ENCODE assay signal across 27 cellular contexts in the genomic region with DNA sequence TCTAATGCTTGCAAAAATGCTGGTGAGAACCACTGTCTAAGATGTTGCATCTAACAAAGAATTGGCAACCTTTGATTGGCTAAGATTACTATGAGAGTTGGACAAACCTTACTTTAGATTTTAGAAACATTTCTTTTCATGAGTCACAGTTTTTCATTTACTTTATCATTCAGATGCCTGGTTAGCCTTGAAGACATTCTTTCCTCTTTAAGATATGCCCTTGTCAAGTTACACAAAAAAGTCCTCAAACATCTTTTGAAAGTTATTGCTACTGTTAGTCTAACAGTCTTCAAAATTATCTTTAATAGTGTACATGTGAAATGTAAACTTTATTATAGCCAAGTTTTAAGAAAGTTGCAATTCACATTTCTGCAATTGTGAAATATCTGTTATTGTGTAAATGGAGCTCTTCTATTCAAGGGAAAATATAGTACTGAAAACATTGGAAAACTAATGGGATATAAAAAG.
DNase-seq lines count a peak whose midpoint lies in the region; ATAC-seq, FAIRE-seq and TF ChIP-seq lines count a peak whose summit lies in the region.
"Had no signal": no experiment of that assay in that cellular context is flagged by ENCODE, and none has a peak within 500 bp of the region (broad histone marks: within the 10 kb centered on the region; RNA-seq: fewer than 3 reads in every experiment).

No MANE protein-coding gene starts in this region.

- H3K9me3 Mint-ChIP-seq in astrocyte (ENCODE audit: unreplicated experiment) (no peaks in the 10 kb centered on the region), Caco-2 (ENCODE audit: unreplicated experiment) (no peaks in the 10 kb centered on the region)
- H3K9me3 Mint-ChIP-seq: activated naive CD4-positive, alpha-beta T cell treated with anti-CD3 and anti-CD28 coated beads, Interleukin-2, amount 10 ng/mL, durations not matched to agents 7 days and 5 days had no signal

- no peak for FAIRE-seq in A549 (lab: Jason Lieb, UNC)
- FAIRE-seq in astrocyte (lab: Jason Lieb, UNC), result no peak
- no peak for FAIRE-seq in GM12892 (lab: Jason Lieb, UNC)
- FAIRE-seq: frontal cortex, TTC549, urothelium cell line had no signal

- H3K79me2 ChIP-seq in astrocyte (ENCODE audit: insufficient read depth, low read length), result no peaks in the 10 kb centered on the region

- H2AFZ ChIP-seq in astrocyte (ENCODE audit: low read depth, low read length), result no peak overlapping the region

- BruUV-seq in Caco-2 (replicated peaks; lab: Mats Ljungman, UMichigan), result no TSS peak

- no peak for TF ChIP-seq CTCF in A549 (IDR thresholded peaks at IDR 0.05)
- TF ChIP-seq CTCF in astrocyte (IDR thresholded peaks at IDR 0.05; ENCODE audit: insufficient read depth, low read depth, low read length), result no peak
- TF ChIP-seq CTCF in Caco-2 (IDR thresholded peaks at IDR 0.05; ENCODE audit: insufficient read depth in 1 of 2, low read depth in 1 of 2, low read length in 1 of 2, severe bottlenecking in 1 of 2, unreplicated experiment in 1 of 2), result no peak

- ATAC-seq in A549, result no peak

- no peaks in the 10 kb centered on the region for H3K9me3 ChIP-seq in A549
- H3K9me3 ChIP-seq in astrocyte (ENCODE audit: insufficient read depth, low read depth, low read length), result no peaks in the 10 kb centered on the region
- H3K9me3 ChIP-seq in Caco-2, result no peaks in the 10 kb centered on the region

- DNase-seq in A549 (ENCODE audit: low read depth in 1 of 2, low spot score in 1 of 2), result no peak
- peak; percentile 52 for DNase-seq in GM03348 (ENCODE audit: low spot score)
- peak; percentile 87 for DNase-seq in astrocyte (ENCODE audit: low read depth)
- peak; percentile 94 for DNase-seq in fibroblast of peridontal ligament (ENCODE audit: extremely low read depth)
- no peak for DNase-seq in GM12892 (ENCODE audit: insufficient read length)
- no peak for DNase-seq in NCI-H1417 (lab: John Stamatoyannopoulos, UW)
- DNase-seq in NCI-H2081 treated with DMSO at 0.1 percent for 48 hours (lab: John Stamatoyannopoulos, UW), result no peak
- no peak for DNase-seq in Caco-2
- DNase-seq: activated CD8-positive, alpha-beta memory T cell treated with anti-CD3 and anti-CD28 coated beads for 24 hours; activated naive CD4-positive, alpha-beta T cell treated with anti-CD3 and anti-CD28 coated beads, Interleukin-2, amount 10 ng/mL, durations not matched to agents 7 days and 5 days; activated T-cell treated with anti-CD3 and anti-CD28 coated beads, Interleukin-2, amount 50 U/mL, for 48 hours; aorta; CD4-positive, CD25-positive, alpha-beta regulatory T cell; cortex of kidney; DMS 273 treated with DMSO at 0.1 percent for 48 hours; H7; mammary epithelial cell; NCI-H1417 treated with DMSO at 0.1 percent for 48 hours; NCI-H2171 treated with DMSO at 0.1 percent for 48 hours; NCI-H748 treated with DMSO at 0.1 percent for 48 hours; OCI-M1; SIG-M5; stimulated activated CD4-positive, alpha-beta T cell treated with anti-CD3 and anti-CD28 coated beads, Interleukin-15, amount 100 ng/mL, for 24 hours; substantia nigra had no signal

- TF ChIP-seq RAD21 in A549 (conservative IDR thresholded peaks at IDR 0.05 in 1 of 2, IDR thresholded peaks at IDR 0.05 in 1 of 2), result no peak

- intact Hi-C loops in Caco-2 (cut with micrococcal nuclease; ENCODE audit: unreplicated experiment), result loop anchor here (5.0 kb wide), 1 partner anchor 114 kb away; no protein-coding TSS in a partner anchor

- no peak overlapping the region for H3K9ac ChIP-seq in astrocyte (ENCODE audit: low read length)

- H3K27me3 Mint-ChIP-seq in astrocyte (ENCODE audit: low read depth, unreplicated experiment), result no peaks in the 10 kb centered on the region
- H3K27me3 Mint-ChIP-seq in Caco-2 (ENCODE audit: insufficient read depth, unreplicated experiment), result no peaks in the 10 kb centered on the region
- H3K27me3 Mint-ChIP-seq: activated naive CD4-positive, alpha-beta T cell treated with anti-CD3 and anti-CD28 coated beads, Interleukin-2, amount 10 ng/mL, durations not matched to agents 7 days and 5 days; CD4-positive, CD25-positive, alpha-beta regulatory T cell had no signal

- CTCF ChIA-PET in A549 (lab: Yijun Ruan, JAX) (no interaction called here), Caco-2 (lab: Charles Lee) (interaction anchor here (1.1 kb wide), 1 partner anchor 19 kb away, joined by 3 read pairs; no protein-coding TSS in a partner anchor)

- H3K36me3 Mint-ChIP-seq in astrocyte (ENCODE audit: low read depth, unreplicated experiment), result no peaks in the 10 kb centered on the region
- H3K36me3 Mint-ChIP-seq in Caco-2 (ENCODE audit: insufficient read depth, unreplicated experiment), result no peaks in the 10 kb centered on the region
- H3K36me3 Mint-ChIP-seq: activated naive CD4-positive, alpha-beta T cell treated with anti-CD3 and anti-CD28 coated beads, Interleukin-2, amount 10 ng/mL, durations not matched to agents 7 days and 5 days; CD4-positive, CD25-positive, alpha-beta regulatory T cell had no signal

- peak overlapping the region in 1 of 2 experiments; percentile 30; a peak in 2 of 6 replicates for H3K27ac ChIP-seq in A549
- H3K27ac ChIP-seq in astrocyte (ENCODE audit: low read depth, low read length), result no peak overlapping the region

- H3K27me3 ChIP-seq in astrocyte (ENCODE audit: insufficient read depth, low read length) (no peaks in the 10 kb centered on the region), Caco-2 (replicated peaks; ENCODE audit: control insufficient read depth, insufficient read depth, low read length) (no peaks in the 10 kb centered on the region)

- no peaks in the 10 kb centered on the region for H4K20me1 ChIP-seq in astrocyte (ENCODE audit: insufficient read depth, low read length)

- POLR2A ChIA-PET in A549 (lab: Yijun Ruan, JAX), result no interaction called here
- POLR2A ChIA-PET in Caco-2 (lab: Charles Lee), result no interaction called here

- TF ChIP-seq EP300 in A549 (IDR thresholded peaks at IDR 0.05), result no peak

- no peak overlapping the region for H3K27ac Mint-ChIP-seq in astrocyte (ENCODE audit: unreplicated experiment)
- no peak overlapping the region for H3K27ac Mint-ChIP-seq in Caco-2 (ENCODE audit: unreplicated experiment)
- H3K27ac Mint-ChIP-seq: activated naive CD4-positive, alpha-beta T cell treated with anti-CD3 and anti-CD28 coated beads, Interleukin-2, amount 10 ng/mL, durations not matched to agents 7 days and 5 days; CD4-positive, CD25-positive, alpha-beta regulatory T cell had no signal

- TF ChIP-seq POLR2A in A549 (IDR thresholded peaks at IDR 0.05; ENCODE audit: low read length) (no peak), GM12892 (IDR thresholded peaks at IDR 0.05; ENCODE audit: low read depth, low read length) (no peak)

- no peak overlapping the region for H3K4me3 ChIP-seq in A549
- no peak overlapping the region for H3K4me3 ChIP-seq in astrocyte (ENCODE audit: insufficient read depth, low read depth, low read length)
- no peak overlapping the region for H3K4me3 ChIP-seq in Caco-2 (ENCODE audit: low read depth, low read length)

- no peaks in the 10 kb centered on the region for H3K36me3 ChIP-seq in astrocyte (ENCODE audit: insufficient read depth, low read length)
- no peaks in the 10 kb centered on the region for H3K36me3 ChIP-seq in Caco-2 (ENCODE audit: control insufficient read depth, insufficient read depth, low read length)

- H3K4me1 ChIP-seq in A549 (peaks cover 47% of the 10 kb centered on the region), astrocyte (ENCODE audit: insufficient read depth, low read length) (no peaks in the 10 kb centered on the region), Caco-2 (peaks cover 46% of the 10 kb centered on the region)

- H3K4me3 Mint-ChIP-seq in astrocyte (ENCODE audit: unreplicated experiment) (no peak overlapping the region), Caco-2 (ENCODE audit: unreplicated experiment) (no peak overlapping the region)
- H3K4me3 Mint-ChIP-seq: activated naive CD4-positive, alpha-beta T cell treated with anti-CD3 and anti-CD28 coated beads, Interleukin-2, amount 10 ng/mL, durations not matched to agents 7 days and 5 days; CD4-positive, CD25-positive, alpha-beta regulatory T cell had no signal

- H3K4me2 ChIP-seq in A549, result peak overlapping the region; percentile 22; the same call in 2 of the 3 replicates
- H3K4me2 ChIP-seq in astrocyte (ENCODE audit: low read length), result no peak overlapping the region

- H3K4me1 Mint-ChIP-seq in astrocyte (ENCODE audit: low read depth, unreplicated experiment) (peaks cover 17% of the 10 kb centered on the region), Caco-2 (ENCODE audit: low read depth, unreplicated experiment) (peaks cover 21% of the 10 kb centered on the region)
- H3K4me1 Mint-ChIP-seq: activated naive CD4-positive, alpha-beta T cell treated with anti-CD3 and anti-CD28 coated beads, Interleukin-2, amount 10 ng/mL, durations not matched to agents 7 days and 5 days; CD4-positive, CD25-positive, alpha-beta regulatory T cell had no signal

TF ChIP-seq in A549, 52 proteins besides CTCF, POLR2A, EP300 and RAD21:
- no peak for TF ChIP-seq CHD4 (IDR thresholded peaks at IDR 0.05; ENCODE audit: borderline replicate concordance)
- TF ChIP-seq CEBPB (IDR thresholded peaks at IDR 0.05), result peak; percentile 17 to 23; a peak in 2 of 4 replicates

Comparison
In these comparisons a context has a peak if more than half of its experiments do, and no peak if none do; other contexts are left out.
1. DNase-seq: peak in GM03348 (single experiment), astrocyte (single experiment) and fibroblast of peridontal ligament (single experiment); none in A549 (0 of 2), GM12892 (single experiment), NCI-H1417 (0 of 3), NCI-H2081 treated with DMSO at 0.1 percent for 48 hours (single experiment) and Caco-2 (0 of 2).